ENCODE assay signal across 8 cellular contexts in the genomic region with DNA sequence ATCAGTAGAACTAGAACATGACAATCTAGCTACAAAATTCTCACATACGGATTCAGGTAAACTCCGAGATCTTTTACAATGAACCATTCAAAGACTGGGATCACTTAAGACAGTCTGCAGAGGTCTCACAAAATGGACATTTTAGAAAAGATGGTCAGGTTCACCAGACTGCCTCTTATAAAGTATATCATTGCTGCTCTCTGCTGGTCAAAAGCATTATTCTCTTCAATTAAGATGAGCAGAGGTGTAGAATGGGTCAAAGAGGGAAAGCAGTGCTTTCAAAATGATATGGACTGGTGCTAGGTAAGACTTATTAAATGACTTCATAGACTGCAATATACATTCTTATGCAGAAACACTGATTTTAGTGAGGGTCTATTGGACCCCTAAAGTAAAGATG.
A peak's percentile ranks its signal among the peaks of the same experiment; 100 is the strongest.
DNase-seq lines count a peak whose midpoint lies in the region; ATAC-seq and TF ChIP-seq lines count a peak whose summit lies in the region.

No MANE protein-coding gene starts in this region.

- no peaks in the 10 kb centered on the region for H3K36me3 ChIP-seq in endodermal cell (ENCODE audit: control insufficient read depth, insufficient read depth, low read length)

- 88 to 100% methylated on average over 1 to 2 of the region's 2 CpGs for WGBS in endodermal cell (ENCODE audit: insufficient coverage in 1 of 2, insufficient read length in 1 of 2), 2 experiments

- H3K4me3 ChIP-seq in endodermal cell (ENCODE audit: low read length): no peak overlapping the region

- in situ Hi-C loops in GM13976 (cut with MboI; ENCODE audit: low sequenced_read_pairs, unreplicated experiment): no loop called here

- no peak overlapping the region for H3K4me3 Mint-ChIP-seq in endodermal cell
- H3K4me3 Mint-ChIP-seq in CD4-positive, alpha-beta T cell: no peak overlapping the region

- no peaks in the 10 kb centered on the region for H3K36me3 Mint-ChIP-seq in endodermal cell (ENCODE audit: low read depth)
- no peaks in the 10 kb centered on the region for H3K36me3 Mint-ChIP-seq in CD4-positive, alpha-beta T cell (ENCODE audit: low read depth)

- H3K27ac ChIP-seq in endodermal cell (ENCODE audit: low read depth, low read length): no peak overlapping the region
- H3K27ac ChIP-seq in CD4-positive, alpha-beta T cell (ENCODE audit: low read depth, low read length): no peak overlapping the region

- DNase-seq in HT-29 (ENCODE audit: low spot score): peak; percentile 53
- DNase-seq in NCI-H82 (lab: John Stamatoyannopoulos, UW): peak; percentile 68
- no peak for DNase-seq in endodermal cell
- DNase-seq in non-pigmented ciliary epithelial cell (ENCODE audit: low read depth): peak; percentile 14
- DNase-seq in CD4-positive, alpha-beta T cell: no peak
- no peak for DNase-seq in GM13976 (ENCODE audit: low spot score)
- DNase-seq in cerebellar nuclear complex (lab: John Stamatoyannopoulos, UW): no peak

- no peaks in the 10 kb centered on the region for H3K27me3 ChIP-seq in endodermal cell (ENCODE audit: control insufficient read depth, insufficient read depth, low read length, poor library complexity, severe bottlenecking)
- no peaks in the 10 kb centered on the region for H3K27me3 ChIP-seq in CD4-positive, alpha-beta T cell (ENCODE audit: control insufficient read depth, insufficient read depth, low read length)

- H3K27me3 Mint-ChIP-seq in endodermal cell (ENCODE audit: insufficient read depth): no peaks in the 10 kb centered on the region
- H3K27me3 Mint-ChIP-seq in CD4-positive, alpha-beta T cell: no peaks in the 10 kb centered on the region

- POLR2A ChIA-PET in CD4-positive, alpha-beta T cell (lab: Charles Lee): interaction anchor here (0.7 kb wide), 1 partner anchor 46 kb away, joined by 3 read pairs; no protein-coding TSS in a partner anchor

- H3K4me1 Mint-ChIP-seq in endodermal cell: peaks cover 10% of the 10 kb centered on the region
- no peaks in the 10 kb centered on the region for H3K4me1 Mint-ChIP-seq in CD4-positive, alpha-beta T cell (ENCODE audit: low read depth)

- peak; percentile 73 for TF ChIP-seq CTCF in endodermal cell (conservative IDR thresholded peaks at IDR 0.05)
- no peak for TF ChIP-seq CTCF in CD4-positive, alpha-beta T cell (IDR thresholded peaks at IDR 0.05)
- TF ChIP-seq CTCF in GM13976 (IDR thresholded peaks at IDR 0.05; ENCODE audit: borderline replicate concordance, control extremely low read depth, extremely low read depth, insufficient read depth, missing control alignments): no peak

- CTCF ChIA-PET in CD4-positive, alpha-beta T cell (lab: Charles Lee): no interaction called here

- no peaks in the 10 kb centered on the region for H3K9me3 Mint-ChIP-seq in endodermal cell
- H3K9me3 Mint-ChIP-seq in CD4-positive, alpha-beta T cell: no peaks in the 10 kb centered on the region

- ATAC-seq in CD4-positive, alpha-beta T cell (ENCODE audit: poor library complexity): no peak
- no peak for ATAC-seq in HG03442 (IDR thresholded peaks at IDR 0.05; ENCODE audit: unreplicated experiment)

- no peak overlapping the region for H3K27ac Mint-ChIP-seq in endodermal cell
- H3K27ac Mint-ChIP-seq in CD4-positive, alpha-beta T cell: no peak overlapping the region

- no peak overlapping the region for H3K9ac ChIP-seq in endodermal cell (ENCODE audit: extremely low read depth, low read length, poor library complexity, severe bottlenecking)

- intact Hi-C loops in CD4-positive, alpha-beta T cell (cut with DNase I, micrococcal nuclease): loop anchor here in 1 of 2 experiments (2.0 kb wide), 1 partner anchor 360 kb away; no protein-coding TSS in a partner anchor

- H3K9me3 ChIP-seq in endodermal cell (ENCODE audit: control insufficient read depth, low read length): no peaks in the 10 kb centered on the region
- no peaks in the 10 kb centered on the region for H3K9me3 ChIP-seq in CD4-positive, alpha-beta T cell (ENCODE audit: control insufficient read depth, low read length)

- H3K4me1 ChIP-seq in endodermal cell (ENCODE audit: control insufficient read depth, insufficient read depth, low read length): no peaks in the 10 kb centered on the region

Comparison
In these comparisons a context has a peak if more than half of its experiments do, and no peak if none do; other contexts are left out.
1. DNase-seq: peak in HT-29 (single experiment), NCI-H82 (single experiment) and non-pigmented ciliary epithelial cell (single experiment); none in endodermal cell (single experiment), CD4-positive, alpha-beta T cell (0 of 10), GM13976 (single experiment) and cerebellar nuclear complex (0 of 2).